ENCODE assay signal across 1 cellular context in the genomic region with DNA sequence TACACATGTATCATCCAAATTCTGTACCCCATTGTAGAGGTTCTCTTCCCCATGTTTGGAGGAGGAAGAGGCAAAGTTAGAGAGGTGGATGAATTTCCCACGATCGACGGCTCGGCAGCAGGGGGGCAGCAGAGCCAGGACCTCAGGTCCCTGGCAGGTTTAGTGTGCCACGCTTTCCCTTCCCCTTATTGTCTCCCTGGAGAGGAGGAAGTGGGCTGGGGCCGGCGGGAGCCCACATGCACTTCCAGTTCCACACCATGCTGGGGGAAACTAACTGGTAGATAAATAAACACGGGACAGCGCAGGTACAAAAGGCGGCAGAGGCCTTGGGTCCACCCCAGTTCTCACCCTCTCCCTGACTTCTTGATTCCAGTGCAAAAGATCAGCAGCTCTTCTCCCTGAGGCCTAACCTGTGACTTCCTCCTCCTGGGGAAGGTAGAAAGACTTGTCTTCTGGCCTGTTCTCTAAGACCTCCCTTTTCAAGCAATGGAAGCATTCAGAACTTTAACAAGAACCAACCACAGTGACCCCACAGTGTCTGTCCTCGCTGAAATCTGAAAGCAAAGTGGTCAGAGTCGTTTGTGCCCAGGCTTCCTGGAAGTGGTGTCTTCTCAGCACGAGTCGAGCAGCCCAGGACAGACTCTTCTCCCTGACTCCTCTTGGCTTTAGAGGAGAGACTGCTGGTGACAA.
TF ChIP-seq lines count a peak whose summit lies in the region.

No MANE protein-coding gene starts in this region.

TF ChIP-seq in GM23338, 12 proteins besides CTCF, POLR2A, EP300 and RAD21 (continued from another document):
- TF ChIP-seq ZNF114 (CRISPR knock-in tag; IDR thresholded peaks at IDR 0.05): no peak
- TF ChIP-seq, protein P1, sequence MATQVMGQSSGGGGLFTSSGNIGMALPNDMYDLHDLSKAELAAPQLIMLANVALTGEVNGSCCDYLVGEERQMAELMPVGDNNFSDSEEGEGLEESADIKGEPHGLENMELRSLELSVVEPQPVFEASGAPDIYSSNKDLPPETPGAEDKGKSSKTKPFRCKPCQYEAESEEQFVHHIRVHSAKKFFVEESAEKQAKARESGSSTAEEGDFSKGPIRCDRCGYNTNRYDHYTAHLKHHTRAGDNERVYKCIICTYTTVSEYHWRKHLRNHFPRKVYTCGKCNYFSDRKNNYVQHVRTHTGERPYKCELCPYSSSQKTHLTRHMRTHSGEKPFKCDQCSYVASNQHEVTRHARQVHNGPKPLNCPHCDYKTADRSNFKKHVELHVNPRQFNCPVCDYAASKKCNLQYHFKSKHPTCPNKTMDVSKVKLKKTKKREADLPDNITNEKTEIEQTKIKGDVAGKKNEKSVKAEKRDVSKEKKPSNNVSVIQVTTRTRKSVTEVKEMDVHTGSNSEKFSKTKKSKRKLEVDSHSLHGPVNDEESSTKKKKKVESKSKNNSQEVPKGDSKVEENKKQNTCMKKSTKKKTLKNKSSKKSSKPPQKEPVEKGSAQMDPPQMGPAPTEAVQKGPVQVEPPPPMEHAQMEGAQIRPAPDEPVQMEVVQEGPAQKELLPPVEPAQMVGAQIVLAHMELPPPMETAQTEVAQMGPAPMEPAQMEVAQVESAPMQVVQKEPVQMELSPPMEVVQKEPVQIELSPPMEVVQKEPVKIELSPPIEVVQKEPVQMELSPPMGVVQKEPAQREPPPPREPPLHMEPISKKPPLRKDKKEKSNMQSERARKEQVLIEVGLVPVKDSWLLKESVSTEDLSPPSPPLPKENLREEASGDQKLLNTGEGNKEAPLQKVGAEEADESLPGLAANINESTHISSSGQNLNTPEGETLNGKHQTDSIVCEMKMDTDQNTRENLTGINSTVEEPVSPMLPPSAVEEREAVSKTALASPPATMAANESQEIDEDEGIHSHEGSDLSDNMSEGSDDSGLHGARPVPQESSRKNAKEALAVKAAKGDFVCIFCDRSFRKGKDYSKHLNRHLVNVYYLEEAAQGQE (IDR thresholded peaks at IDR 0.05; ENCODE audit: unreplicated experiment): no peak
- TF ChIP-seq JUNB (IDR thresholded peaks at IDR 0.05; ENCODE audit: unreplicated experiment): no peak
- no peak for TF ChIP-seq NANOG (IDR thresholded peaks at IDR 0.05; ENCODE audit: borderline replicate concordance)
- no peak for TF ChIP-seq STAT1 (IDR thresholded peaks at IDR 0.05; ENCODE audit: unreplicated experiment)
- TF ChIP-seq POLR2AphosphoS5 (IDR thresholded peaks at IDR 0.05; ENCODE audit: low read depth): no peak
